Comparison of ENCODE assay signal across 2 cellular contexts in genomic region chr4:122669911-122670738, GRCh38.
TF ChIP-seq lines count a peak whose summit lies in the region.

No MANE protein-coding gene starts in this region.

TF ChIP-seq in SK-N-SH, 30 proteins besides CTCF, POLR2A, EP300 and RAD21 (continued from another document):
- TF ChIP-seq POLR2AphosphoS5 (IDR thresholded peaks at IDR 0.05; ENCODE audit: low read depth, low read length) (no peak), RXRA (IDR thresholded peaks at IDR 0.05; ENCODE audit: borderline replicate concordance, low read depth) (no peak), SMC3 (IDR thresholded peaks at IDR 0.05; ENCODE audit: low read depth, low read length) (no peak), CHD2 (IDR thresholded peaks at IDR 0.05; ENCODE audit: low read length, partially characterized antibody) (no peak), JUND (IDR thresholded peaks at IDR 0.05) (no peak), NRF1 (IDR thresholded peaks at IDR 0.05; ENCODE audit: low read depth, low read length) (no peak), MEF2A (IDR thresholded peaks at IDR 0.05; ENCODE audit: borderline replicate concordance, low read depth) (no peak), RFX5 (IDR thresholded peaks at IDR 0.05; ENCODE audit: low read length) (no peak), FOXJ3 (CRISPR knock-in tag; IDR thresholded peaks at IDR 0.05) (no peak), ELF1 (IDR thresholded peaks at IDR 0.05) (no peak)
- TF ChIP-seq, protein P1, sequence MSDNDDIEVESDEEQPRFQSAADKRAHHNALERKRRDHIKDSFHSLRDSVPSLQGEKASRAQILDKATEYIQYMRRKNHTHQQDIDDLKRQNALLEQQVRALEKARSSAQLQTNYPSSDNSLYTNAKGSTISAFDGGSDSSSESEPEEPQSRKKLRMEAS (IDR thresholded peaks at IDR 0.05; ENCODE audit: low read depth) = no peak
- TF ChIP-seq, protein P2, sequence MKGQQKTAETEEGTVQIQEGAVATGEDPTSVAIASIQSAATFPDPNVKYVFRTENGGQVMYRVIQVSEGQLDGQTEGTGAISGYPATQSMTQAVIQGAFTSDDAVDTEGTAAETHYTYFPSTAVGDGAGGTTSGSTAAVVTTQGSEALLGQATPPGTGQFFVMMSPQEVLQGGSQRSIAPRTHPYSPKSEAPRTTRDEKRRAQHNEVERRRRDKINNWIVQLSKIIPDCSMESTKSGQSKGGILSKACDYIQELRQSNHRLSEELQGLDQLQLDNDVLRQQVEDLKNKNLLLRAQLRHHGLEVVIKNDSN (IDR thresholded peaks at IDR 0.05; ENCODE audit: borderline replicate concordance, low read depth) = no peak
- TF ChIP-seq, protein P3, sequence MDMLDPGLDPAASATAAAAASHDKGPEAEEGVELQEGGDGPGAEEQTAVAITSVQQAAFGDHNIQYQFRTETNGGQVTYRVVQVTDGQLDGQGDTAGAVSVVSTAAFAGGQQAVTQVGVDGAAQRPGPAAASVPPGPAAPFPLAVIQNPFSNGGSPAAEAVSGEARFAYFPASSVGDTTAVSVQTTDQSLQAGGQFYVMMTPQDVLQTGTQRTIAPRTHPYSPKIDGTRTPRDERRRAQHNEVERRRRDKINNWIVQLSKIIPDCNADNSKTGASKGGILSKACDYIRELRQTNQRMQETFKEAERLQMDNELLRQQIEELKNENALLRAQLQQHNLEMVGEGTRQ (IDR thresholded peaks at IDR 0.05; ENCODE audit: borderline replicate concordance, low read depth, low read length) = no peak

TF ChIP-seq in SK-N-SH treated with all-trans-retinoic acid at 6 μM for 48 hours, 23 proteins besides CTCF, POLR2A, EP300 and RAD21 (continued from another document):
- TF ChIP-seq CSRNP3 (CRISPR knock-in tag; IDR thresholded peaks at IDR 0.05) = no peak
- TF ChIP-seq ZFP3 (CRISPR knock-in tag; IDR thresholded peaks at IDR 0.05) = no peak
- no peak for TF ChIP-seq PPARA (CRISPR knock-in tag; IDR thresholded peaks at IDR 0.05; ENCODE audit: borderline replicate concordance)
- no peak for TF ChIP-seq RARB (CRISPR knock-in tag; IDR thresholded peaks at IDR 0.05)
